In genomic region chr1:238360474-238360873, GRCh38 we compare ENCODE assay signal across 28 cellular contexts.
"Had no signal": no experiment of that assay in that cellular context is flagged by ENCODE, and none has a peak within 500 bp of the region (broad histone marks: within the 10 kb centered on the region; RNA-seq: fewer than 3 reads in every experiment).

No MANE protein-coding gene starts in this region.

- H3K27ac ChIP-seq: ascending aorta, body of pancreas, esophagus squamous epithelium, gastroesophageal sphincter had no signal

- H3K4me3 Mint-ChIP-seq: activated CD4-positive, alpha-beta memory T cell treated with anti-CD3 and anti-CD28 coated beads, Interleukin-2, amount 10 ng/mL, durations not matched to agents 7 days and 5 days; activated CD4-positive, alpha-beta T cell treated with anti-CD3 and anti-CD28 coated beads, Interleukin-2, amount 10 ng/mL, durations not matched to agents 7 days and 5 days; activated naive CD8-positive, alpha-beta T cell; activated T-cell treated with anti-CD3 and anti-CD28 coated beads, Interleukin-2, amount 50 U/mL, for 24 hours; activated T-helper 17 cell treated with anti-CD3 and anti-CD28 coated beads, Interleukin-2, amount 50 U/mL, for 72 hours; effector memory CD8-positive, alpha-beta T cell had no signal

- ATAC-seq: activated T-helper 17 cell treated with anti-CD3 and anti-CD28 coated beads, Interleukin-2, amount 50 U/mL, for 72 hours; body of pancreas; effector memory CD8-positive, alpha-beta T cell; gastroesophageal sphincter had no signal

- H3K36me3 ChIP-seq: ascending aorta, esophagus squamous epithelium, gastroesophageal sphincter had no signal

- H3K4me1 Mint-ChIP-seq: activated CD4-positive, alpha-beta memory T cell treated with anti-CD3 and anti-CD28 coated beads, Interleukin-2, amount 10 ng/mL, durations not matched to agents 7 days and 5 days; activated CD4-positive, alpha-beta T cell treated with anti-CD3 and anti-CD28 coated beads, Interleukin-2, amount 10 ng/mL, durations not matched to agents 7 days and 5 days; activated T-helper 17 cell treated with anti-CD3 and anti-CD28 coated beads, Interleukin-2, amount 50 U/mL, for 72 hours had no signal

- H3K27ac Mint-ChIP-seq: activated CD4-positive, alpha-beta memory T cell treated with anti-CD3 and anti-CD28 coated beads, Interleukin-2, amount 10 ng/mL, durations not matched to agents 7 days and 5 days; activated CD4-positive, alpha-beta T cell treated with anti-CD3 and anti-CD28 coated beads, Interleukin-2, amount 10 ng/mL, durations not matched to agents 7 days and 5 days; activated naive CD8-positive, alpha-beta T cell; activated T-cell treated with anti-CD3 and anti-CD28 coated beads, Interleukin-2, amount 50 U/mL, for 24 hours; activated T-helper 17 cell treated with anti-CD3 and anti-CD28 coated beads, Interleukin-2, amount 50 U/mL, for 72 hours; effector memory CD8-positive, alpha-beta T cell had no signal

- FAIRE-seq: colon had no signal

- DNase-seq: activated CD4-positive, alpha-beta memory T cell treated with anti-CD3 and anti-CD28 coated beads, Interleukin-2, amount 10 ng/mL, durations not matched to agents 7 days and 5 days; activated CD4-positive, alpha-beta T cell treated with anti-CD3 and anti-CD28 coated beads for 1 hour; activated CD4-positive, alpha-beta T cell treated with anti-CD3 and anti-CD28 coated beads for 4 hours; activated CD4-positive, alpha-beta T cell treated with anti-CD3 and anti-CD28 coated beads, Interleukin-2, amount 10 ng/mL, durations not matched to agents 7 days and 5 days; activated CD4-positive, alpha-beta T cell treated with anti-CD3 and anti-CD28 coated beads, Interleukin-2, amount 50 U/mL, for 4 hours; activated CD8-positive, alpha-beta memory T cell treated with anti-CD3 and anti-CD28 coated beads, Interleukin-2, amount 50 U/mL, for 48 hours; activated effector memory CD4-positive, alpha-beta T cell treated with Interleukin-2 at 50 U/mL for 16 hours; activated gamma-delta T cell treated with Interleukin-2 at 50 U/mL for 16 hours; activated naive CD4-positive, alpha-beta T cell treated with anti-CD3 and anti-CD28 coated beads, Interleukin-2, amount 50 U/mL, for 16 hours; activated naive CD4-positive, alpha-beta T cell treated with Interleukin-2 at 50 U/mL for 16 hours; activated T-cell treated with anti-CD3 and anti-CD28 coated beads for 4 hours; activated T-cell treated with anti-CD3 and anti-CD28 coated beads, Interleukin-2, amount 50 U/mL, for 24 hours; amygdala; body of pancreas; caudate nucleus; cortex of kidney; dermis blood vessel endothelial cell; effector CD4-positive, alpha-beta T cell; effector memory CD8-positive, alpha-beta T cell; erythroblast; esophagus squamous epithelium; foreskin melanocyte; T-helper 2 cell had no signal

- H3K4me3 ChIP-seq: ascending aorta, body of pancreas, esophagus squamous epithelium, gastroesophageal sphincter had no signal

- H3K4me1 ChIP-seq: ascending aorta, esophagus squamous epithelium, gastroesophageal sphincter had no signal

- H3K36me3 Mint-ChIP-seq: activated naive CD8-positive, alpha-beta T cell had no signal

- H3K9me3 ChIP-seq: ascending aorta, body of pancreas, esophagus squamous epithelium, gastroesophageal sphincter had no signal

- H3K27me3 ChIP-seq: ascending aorta, body of pancreas, esophagus squamous epithelium, gastroesophageal sphincter had no signal

- H3K27me3 Mint-ChIP-seq: activated CD4-positive, alpha-beta memory T cell treated with anti-CD3 and anti-CD28 coated beads, Interleukin-2, amount 10 ng/mL, durations not matched to agents 7 days and 5 days; activated CD4-positive, alpha-beta T cell treated with anti-CD3 and anti-CD28 coated beads, Interleukin-2, amount 10 ng/mL, durations not matched to agents 7 days and 5 days; activated naive CD8-positive, alpha-beta T cell; activated T-cell treated with anti-CD3 and anti-CD28 coated beads, Interleukin-2, amount 50 U/mL, for 24 hours; activated T-helper 17 cell treated with anti-CD3 and anti-CD28 coated beads, Interleukin-2, amount 50 U/mL, for 72 hours; effector memory CD8-positive, alpha-beta T cell had no signal
